Comparison of ENCODE assay signal across 8 cellular contexts in genomic region chr6:157020398-157021266, GRCh38.
A peak's percentile ranks its signal among the peaks of the same experiment; 100 is the strongest.
DNase-seq lines count a peak whose midpoint lies in the region; ATAC-seq and TF ChIP-seq lines count a peak whose summit lies in the region.

No MANE protein-coding gene starts in this region.

- peak; percentile 37 for DNase-seq in activated T-cell treated with anti-CD3 and anti-CD28 coated beads for 4 hours
- DNase-seq in activated T-cell treated with anti-CD3 and anti-CD28 coated beads, Interleukin-2, amount 50 U/mL, for 1 hour: no peak
- DNase-seq in NCI-H1417 treated with DMSO at 0.1 percent for 48 hours (lab: John Stamatoyannopoulos, UW): peak; percentile 30
- DNase-seq in WERI-Rb-1: peak; percentile 42
- no peak for DNase-seq in lower lobe of right lung
- peak; percentile 56 for DNase-seq in stimulated activated CD8-positive, alpha-beta memory T cell treated with anti-CD3 and anti-CD28 coated beads, Interleukin-4, amount 100 ng/mL, for 24 hours (ENCODE audit: low read depth)

- no peaks in the 10 kb centered on the region for H3K27me3 ChIP-seq in WERI-Rb-1 (ENCODE audit: insufficient read depth, low read depth, severe bottlenecking)
- H3K27me3 ChIP-seq in duodenal mucosa (ENCODE audit: control insufficient read depth in 1 of 2, insufficient read depth in 2 of 2, low read length in 2 of 2): no peaks in the 10 kb centered on the region
- H3K27me3 ChIP-seq in lower lobe of right lung (ENCODE audit: low read depth): no peaks in the 10 kb centered on the region

- H3K4me3 ChIP-seq in WERI-Rb-1 (ENCODE audit: low read depth, low read length): peak overlapping the region; percentile 96
- H3K4me3 ChIP-seq in duodenal mucosa (ENCODE audit: low read depth in 1 of 2, low read length in 2 of 2): peak overlapping the region; percentile 79 to 87
- H3K4me3 ChIP-seq in lower lobe of right lung: peak overlapping the region; percentile 75

- H3K4me1 ChIP-seq in duodenal mucosa (ENCODE audit: control insufficient read depth in 1 of 2, insufficient read depth in 2 of 2, low read length in 2 of 2): peaks cover 12 to 16% of the 10 kb centered on the region in 2 donors
- peaks cover 36% of the 10 kb centered on the region for H3K4me1 ChIP-seq in lower lobe of right lung

- H3K36me3 ChIP-seq in WERI-Rb-1 (peaks cover 3% of the 10 kb centered on the region), duodenal mucosa (ENCODE audit: control insufficient read depth in 1 of 2, insufficient read depth in 2 of 2, low read length in 2 of 2) (no peaks in the 10 kb centered on the region), lower lobe of right lung (no peaks in the 10 kb centered on the region)

- peak; percentile 38 for ATAC-seq in HG02759 (IDR thresholded peaks at IDR 0.05; ENCODE audit: unreplicated experiment)
- peak; percentile 59 to 69 for ATAC-seq in lower lobe of right lung

- H3K9ac ChIP-seq in duodenal mucosa (ENCODE audit: low read depth in 1 of 2, low read length in 2 of 2): peak overlapping the region; percentile 91 to 92

- no peaks in the 10 kb centered on the region for H3K9me3 ChIP-seq in WERI-Rb-1 (ENCODE audit: severe bottlenecking)
- H3K9me3 ChIP-seq in duodenal mucosa (ENCODE audit: control insufficient read depth in 1 of 2, low read length in 2 of 2): no peaks in the 10 kb centered on the region
- no peaks in the 10 kb centered on the region for H3K9me3 ChIP-seq in lower lobe of right lung

- H3K27ac ChIP-seq in WERI-Rb-1 (peak overlapping the region; percentile 97), duodenal mucosa (ENCODE audit: low read depth, low read length) (peak overlapping the region; percentile 99), lower lobe of right lung (peak overlapping the region; percentile 98)

- intact Hi-C loops in lower lobe of right lung (cut with DNase I): no loop called here

- TF ChIP-seq CTCF in WERI-Rb-1 (IDR thresholded peaks at IDR 0.05; ENCODE audit: low read depth, low read length) (no peak), lower lobe of right lung (IDR thresholded peaks at IDR 0.05) (no peak)

Comparison
In these comparisons a context has a peak if more than half of its experiments do, and no peak if none do; other contexts are left out.
1. DNase-seq: peak in activated T-cell treated with anti-CD3 and anti-CD28 coated beads for 4 hours (single experiment), NCI-H1417 treated with DMSO at 0.1 percent for 48 hours (single experiment), WERI-Rb-1 (single experiment) and stimulated activated CD8-positive, alpha-beta memory T cell treated with anti-CD3 and anti-CD28 coated beads, Interleukin-4, amount 100 ng/mL, for 24 hours (single experiment); none in activated T-cell treated with anti-CD3 and anti-CD28 coated beads, Interleukin-2, amount 50 U/mL, for 1 hour (single experiment) and lower lobe of right lung (single experiment).
2. Peak in every context shown above with its lines, with median percentiles within 50 percentile points of each other: H3K27ac ChIP-seq and H3K4me3 ChIP-seq.